19 cellular contexts compared by ENCODE assay signal in the genomic region with DNA sequence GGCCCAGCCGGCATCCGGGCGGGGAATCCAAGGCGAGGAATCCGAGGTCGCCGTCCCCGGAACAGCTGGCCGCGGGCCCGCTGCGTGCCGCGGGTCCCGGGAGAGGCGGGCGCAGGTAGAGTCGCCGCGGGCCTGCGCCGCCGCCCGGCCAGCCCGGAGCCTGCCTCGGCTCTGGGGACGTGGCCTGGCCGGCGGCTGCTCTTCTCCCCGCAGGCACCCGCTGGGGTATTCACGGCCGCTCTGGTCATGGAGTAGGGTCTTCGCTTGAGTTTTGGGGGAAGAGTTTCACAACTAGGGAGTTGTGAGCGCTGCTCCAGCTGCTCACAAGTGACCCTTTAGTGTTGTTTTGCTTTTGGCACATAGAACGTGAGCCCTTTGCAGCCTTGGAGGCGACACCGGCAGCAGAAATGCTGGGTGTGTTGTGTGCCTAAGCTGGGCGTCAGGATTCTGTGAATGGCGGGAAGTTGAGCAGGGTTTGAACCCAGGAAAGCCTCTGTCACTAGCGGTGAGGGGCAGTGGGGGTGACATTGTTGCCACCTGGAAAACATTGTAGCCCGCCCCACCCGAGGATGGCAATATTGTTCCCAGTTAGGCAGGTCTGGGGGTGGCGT. TPM values are rescaled to one million over a fixed set of nuclear protein-coding genes. Genes with fewer than 3 reads are reported as not detected.
DNase-seq lines count a peak whose midpoint lies in the region; TF ChIP-seq lines count a peak whose summit lies in the region.
"Had no signal": no experiment of that assay in that cellular context is flagged by ENCODE, and none has a peak within 500 bp of the region (broad histone marks: within the 10 kb centered on the region; RNA-seq: fewer than 3 reads in every experiment).

No MANE protein-coding gene starts in this region.

- H3K27ac Mint-ChIP-seq in Calu3 (ENCODE audit: unreplicated experiment) = no peak overlapping the region
- H3K27ac Mint-ChIP-seq in activated naive CD4-positive, alpha-beta T cell treated with anti-CD3 and anti-CD28 coated beads, Interleukin-2, amount 10 ng/mL, durations not matched to agents 7 days and 5 days = no peak overlapping the region
- H3K27ac Mint-ChIP-seq: activated CD4-positive, alpha-beta memory T cell treated with anti-CD3 and anti-CD28 coated beads for 36 hours; activated T-helper 2 cell treated with anti-CD3 and anti-CD28 coated beads, Interferon-gamma antibody, Interleukin-2, Interleukin-4, amounts not matched to agents 10 μg/mL and 5 μg/mL and 100 μg/mL, durations not matched to agents 14 hours and 24 hours and 36 hours had no signal

- H3K4me3 Mint-ChIP-seq in Calu3 (ENCODE audit: low read depth, unreplicated experiment) = peak overlapping the region; percentile 52
- H3K4me3 Mint-ChIP-seq in activated naive CD4-positive, alpha-beta T cell treated with anti-CD3 and anti-CD28 coated beads, Interleukin-2, amount 10 ng/mL, durations not matched to agents 7 days and 5 days = no peak overlapping the region
- H3K4me3 Mint-ChIP-seq: activated CD4-positive, alpha-beta memory T cell treated with anti-CD3 and anti-CD28 coated beads for 36 hours had no signal

- CTCF ChIA-PET in Calu3 (lab: Charles Lee) = no interaction called here
- CTCF ChIA-PET in activated naive CD4-positive, alpha-beta T cell treated with anti-CD3 and anti-CD28 coated beads, Interleukin-2, amount 10 ng/mL, durations not matched to agents 7 days and 5 days (lab: Charles Lee) = interaction anchor here (1.2 kb wide), 1 partner anchor 63 kb away, joined by 4 read pairs; no protein-coding TSS in a partner anchor

- H3K9me3 Mint-ChIP-seq in Calu3 (ENCODE audit: low read depth, unreplicated experiment) = no peaks in the 10 kb centered on the region
- no peaks in the 10 kb centered on the region for H3K9me3 Mint-ChIP-seq in activated naive CD4-positive, alpha-beta T cell treated with anti-CD3 and anti-CD28 coated beads, Interleukin-2, amount 10 ng/mL, durations not matched to agents 7 days and 5 days
- H3K9me3 Mint-ChIP-seq: activated CD4-positive, alpha-beta memory T cell treated with anti-CD3 and anti-CD28 coated beads for 36 hours; activated T-helper 2 cell treated with anti-CD3 and anti-CD28 coated beads, Interferon-gamma antibody, Interleukin-2, Interleukin-4, amounts not matched to agents 10 μg/mL and 5 μg/mL and 100 μg/mL, durations not matched to agents 14 hours and 24 hours and 36 hours had no signal

- H2AFZ ChIP-seq in neuron (ENCODE audit: low read depth, low read length) = no peak overlapping the region

- no peak for TF ChIP-seq CTCF in Calu3 (IDR thresholded peaks at IDR 0.05; ENCODE audit: unreplicated experiment)

- no peaks in the 10 kb centered on the region for H3K36me3 Mint-ChIP-seq in Calu3 (ENCODE audit: insufficient read depth, unreplicated experiment)
- H3K36me3 Mint-ChIP-seq in activated naive CD4-positive, alpha-beta T cell treated with anti-CD3 and anti-CD28 coated beads, Interleukin-2, amount 10 ng/mL, durations not matched to agents 7 days and 5 days = no peaks in the 10 kb centered on the region
- H3K36me3 Mint-ChIP-seq: activated CD4-positive, alpha-beta memory T cell treated with anti-CD3 and anti-CD28 coated beads for 36 hours had no signal

- peaks cover 82% of the 10 kb centered on the region for H3K27me3 Mint-ChIP-seq in Calu3 (ENCODE audit: unreplicated experiment)
- H3K27me3 Mint-ChIP-seq in activated naive CD4-positive, alpha-beta T cell treated with anti-CD3 and anti-CD28 coated beads, Interleukin-2, amount 10 ng/mL, durations not matched to agents 7 days and 5 days = peaks cover 69% of the 10 kb centered on the region

- intact Hi-C loops in Calu3 (cut with micrococcal nuclease; ENCODE audit: unreplicated experiment) = no loop called here

- peak overlapping the region; percentile 65 for H3K4me3 ChIP-seq in neuron (ENCODE audit: low read length)
- H3K4me3 ChIP-seq: gastroesophageal sphincter, transverse colon had no signal

- no peak for DNase-seq in Calu3
- peak; percentile 35 for DNase-seq in astrocyte of the hippocampus (ENCODE audit: low read depth, low spot score)
- DNase-seq in iPS-NIHi11 (ENCODE audit: low spot score) = peak; percentile 34
- no peak for DNase-seq in activated CD8-positive, alpha-beta memory T cell treated with anti-CD3 and anti-CD28 coated beads, Interleukin-2, amount 50 U/mL, for 4 hours
- DNase-seq in activated naive CD4-positive, alpha-beta T cell (lab: John Stamatoyannopoulos, UW) = no peak
- no peak for DNase-seq in NCI-H187 treated with DMSO at 0.1 percent for 48 hours (lab: John Stamatoyannopoulos, UW)
- DNase-seq in activated naive CD4-positive, alpha-beta T cell treated with anti-CD3 and anti-CD28 coated beads, Interleukin-2, amount 10 ng/mL, durations not matched to agents 7 days and 5 days = no peak
- DNase-seq: activated CD4-positive, alpha-beta memory T cell treated with anti-CD3 and anti-CD28 coated beads for 36 hours; brain microvascular endothelial cell; DMS153; KBM-7; mammary epithelial cell; NCI-H1436 treated with DMSO at 0.1 percent for 48 hours; stimulated activated CD8-positive, alpha-beta memory T cell treated with anti-CD3 and anti-CD28 coated beads, Interleukin-4, amount 100 ng/mL, for 48 hours; transverse colon had no signal

- no peaks in the 10 kb centered on the region for H3K9me3 ChIP-seq in neuron (ENCODE audit: low read length)
- H3K9me3 ChIP-seq: gastroesophageal sphincter, transverse colon had no signal

- H3K36me3 ChIP-seq in neuron (ENCODE audit: insufficient read depth, low read length) = peaks cover 10% of the 10 kb centered on the region
- H3K36me3 ChIP-seq: brain microvascular endothelial cell, gastroesophageal sphincter, transverse colon had no signal

- no TSS peak for BruUV-seq in Calu3 (replicated peaks; lab: Mats Ljungman, UMichigan)

- no peaks in the 10 kb centered on the region for H3K27me3 ChIP-seq in neuron (ENCODE audit: insufficient read depth, low read length)

- H3K4me1 ChIP-seq in neuron (ENCODE audit: insufficient read depth, low read length) = peaks cover 46% of the 10 kb centered on the region

- no peaks in the 10 kb centered on the region for H3K4me1 Mint-ChIP-seq in Calu3 (ENCODE audit: low read depth, unreplicated experiment)
- H3K4me1 Mint-ChIP-seq in activated naive CD4-positive, alpha-beta T cell treated with anti-CD3 and anti-CD28 coated beads, Interleukin-2, amount 10 ng/mL, durations not matched to agents 7 days and 5 days = peaks cover 16% of the 10 kb centered on the region

RNA-seq across cellular contexts. Expression of gene TRIM71, which starts 4.0 kb away (rescaled TPM):
- total RNA-seq in Calu3 (2022) = not detected in 2 replicates
- total RNA-seq: gastroesophageal sphincter, RPMI7951, transverse colon had no signal

Comparison
In these comparisons a context has a peak if more than half of its experiments do, and no peak if none do; other contexts are left out.
1. DNase-seq: peak in astrocyte of the hippocampus (single experiment) and iPS-NIHi11 (single experiment); none in Calu3 (single experiment), activated CD8-positive, alpha-beta memory T cell treated with anti-CD3 and anti-CD28 coated beads, Interleukin-2, amount 50 U/mL, for 4 hours (single experiment), activated naive CD4-positive, alpha-beta T cell (0 of 4), NCI-H187 treated with DMSO at 0.1 percent for 48 hours (single experiment) and activated naive CD4-positive, alpha-beta T cell treated with anti-CD3 and anti-CD28 coated beads, Interleukin-2, amount 10 ng/mL, durations not matched to agents 7 days and 5 days (single experiment).